Comparison of ENCODE assay signal across 24 cellular contexts in genomic region chr18:25876334-25876979, GRCh38.
A peak's percentile ranks its signal among the peaks of the same experiment; 100 is the strongest.
DNase-seq lines count a peak whose midpoint lies in the region; ATAC-seq, FAIRE-seq and TF ChIP-seq lines count a peak whose summit lies in the region.
"Had no signal": no experiment of that assay in that cellular context is flagged by ENCODE, and none has a peak within 500 bp of the region (broad histone marks: within the 10 kb centered on the region; RNA-seq: fewer than 3 reads in every experiment).

No MANE protein-coding gene starts in this region.

- intact Hi-C loops in endothelial cell of umbilical vein (cut with micrococcal nuclease) = no loop called here

- no peak for TF ChIP-seq POLR2A in endothelial cell of umbilical vein (IDR thresholded peaks at IDR 0.05; ENCODE audit: low read depth, low read length)

- no peak overlapping the region for H3K9ac ChIP-seq in endothelial cell of umbilical vein (replicated peaks; ENCODE audit: extremely low read depth, insufficient read depth, low read length)

- H2AFZ ChIP-seq in endothelial cell of umbilical vein (ENCODE audit: low read depth, low read length) = no peak overlapping the region
- no peak overlapping the region for H2AFZ ChIP-seq in osteoblast (ENCODE audit: low read length)

- H3K79me2 ChIP-seq in endothelial cell of umbilical vein (ENCODE audit: control insufficient read depth, insufficient read depth, low read length) (no peaks in the 10 kb centered on the region), osteoblast (ENCODE audit: insufficient read depth, low read length) (no peaks in the 10 kb centered on the region)

- dilution Hi-C loops in endothelial cell of umbilical vein (cut with MboI; ENCODE audit: extremely low pct_ligation_motif_present, low sequenced_read_pairs) = no loop called here

- H3K4me3 ChIP-seq in endothelial cell of umbilical vein (replicated peaks in 1 of 3; ENCODE audit: insufficient read depth in 1 of 3, low read depth in 1 of 3, low read length in 3 of 3) (no peak overlapping the region), osteoblast (ENCODE audit: insufficient read depth, low read length) (no peak overlapping the region)
- H3K4me3 ChIP-seq: GM12878, pancreas, upper lobe of right lung had no signal

- no peaks in the 10 kb centered on the region for H3K9me1 ChIP-seq in endothelial cell of umbilical vein (replicated peaks; ENCODE audit: control insufficient read depth, extremely low read depth, insufficient read depth, low read length)

- DNase-seq in NCI-H2081 (lab: John Stamatoyannopoulos, UW) (peak; percentile 26 to 72), NCI-H2081 treated with DMSO at 0.1 percent for 48 hours (lab: John Stamatoyannopoulos, UW) (no peak), NCI-H526 treated with DMSO at 0.1 percent for 48 hours (lab: John Stamatoyannopoulos, UW) (peak; percentile 69), endothelial cell of umbilical vein (ENCODE audit: low read depth, low spot score) (peak; percentile 15), osteoblast (ENCODE audit: insufficient read length, low spot score, missing footprints) (peak; percentile 25), NCI-H1930 (lab: John Stamatoyannopoulos, UW) (no peak), NCI-H1048 (lab: John Stamatoyannopoulos, UW) (no peak)
- DNase-seq: 8988T; activated CD4-positive, alpha-beta T cell treated with anti-CD3 and anti-CD28 coated beads for 48 hours; CD8-positive, alpha-beta memory T cell; DND-41; erythroblast; foreskin keratinocyte; HFFc6; islet precursor cell; Karpas-422; naive B cell; NCI-H82; upper lobe of right lung had no signal

- H3K36me3 ChIP-seq in endothelial cell of umbilical vein (ENCODE audit: control insufficient read depth in 2 of 2, extremely low read depth in 1 of 2, insufficient read depth in 2 of 2, low read length in 2 of 2) (no peaks in the 10 kb centered on the region), osteoblast (ENCODE audit: insufficient read depth, low read length) (no peaks in the 10 kb centered on the region)
- H3K36me3 ChIP-seq: pancreas, upper lobe of right lung had no signal

- H3K27ac ChIP-seq in endothelial cell of umbilical vein (ENCODE audit: insufficient read depth, low read depth, low read length) (no peak overlapping the region), osteoblast (ENCODE audit: low read depth, low read length) (no peak overlapping the region)
- H3K27ac ChIP-seq: foreskin keratinocyte, pancreas, upper lobe of right lung had no signal

- no peaks in the 10 kb centered on the region for H4K20me1 ChIP-seq in endothelial cell of umbilical vein (replicated peaks; ENCODE audit: control insufficient read depth, extremely low read depth, insufficient read depth, low read length)
- no peaks in the 10 kb centered on the region for H4K20me1 ChIP-seq in osteoblast (ENCODE audit: insufficient read depth, low read length)

- H3K4me1 ChIP-seq in endothelial cell of umbilical vein (ENCODE audit: control insufficient read depth, extremely low read depth, insufficient read depth, low read length) (no peaks in the 10 kb centered on the region), osteoblast (ENCODE audit: insufficient read depth, low read length) (no peaks in the 10 kb centered on the region)
- H3K4me1 ChIP-seq: foreskin keratinocyte, pancreas, upper lobe of right lung had no signal

- FAIRE-seq in endothelial cell of umbilical vein (lab: Jason Lieb, UNC) = no peak
- FAIRE-seq: astrocyte, GM12878, pancreas had no signal

- CTCF ChIA-PET in endothelial cell of umbilical vein (lab: Charles Lee) = interaction anchor here (0.6 to 1.1 kb wide), 2 partner anchors 10 to 32 kb away, joined by 3 read pairs; no protein-coding TSS in a partner anchor

- POLR2A ChIA-PET in endothelial cell of umbilical vein (lab: Charles Lee) = no interaction called here

- H3K4me2 ChIP-seq in endothelial cell of umbilical vein (ENCODE audit: insufficient read depth, low read length) (no peak overlapping the region), osteoblast (ENCODE audit: insufficient read depth, low read length) (no peak overlapping the region)

- H3K9me3 ChIP-seq in endothelial cell of umbilical vein (replicated peaks; ENCODE audit: control insufficient read depth, insufficient read depth, low read length) (no peaks in the 10 kb centered on the region), osteoblast (ENCODE audit: low read depth, low read length) (no peaks in the 10 kb centered on the region)
- H3K9me3 ChIP-seq: pancreas, upper lobe of right lung had no signal

- no peak for ATAC-seq in HG03175 (IDR thresholded peaks at IDR 0.05; ENCODE audit: unreplicated experiment)
- ATAC-seq: activated T-helper 17 cell treated with anti-CD3 and anti-CD28 coated beads, Interleukin-2, amount 50 U/mL, for 72 hours; foreskin keratinocyte; GM12878; pancreas; upper lobe of right lung had no signal

- H3K27me3 ChIP-seq in endothelial cell of umbilical vein (ENCODE audit: control insufficient read depth in 2 of 2, insufficient read depth in 2 of 2, low read length in 2 of 2) = peaks cover 1 to 21% of the 10 kb centered on the region in 2 experiments
- no peaks in the 10 kb centered on the region for H3K27me3 ChIP-seq in osteoblast (ENCODE audit: insufficient read depth, low read length)
- H3K27me3 ChIP-seq: foreskin keratinocyte, upper lobe of right lung had no signal

- no peak for TF ChIP-seq CTCF in endothelial cell of umbilical vein (IDR thresholded peaks at IDR 0.05; ENCODE audit: extremely low read depth in 1 of 2, insufficient read depth in 1 of 2, low read depth in 1 of 2, low read length in 2 of 2)
- no peak for TF ChIP-seq CTCF in osteoblast (IDR thresholded peaks at IDR 0.05; ENCODE audit: extremely low read depth, low read depth, low read length)

- BruUV-seq in endothelial cell of umbilical vein (replicated peaks; lab: Mats Ljungman, UMichigan) = no TSS peak

TF ChIP-seq in endothelial cell of umbilical vein, 7 proteins besides CTCF, POLR2A, EP300 and RAD21:
- no peak for TF ChIP-seq MAX (IDR thresholded peaks at IDR 0.05; ENCODE audit: insufficient read depth, insufficient read length)
- no peak for TF ChIP-seq GATA2 (IDR thresholded peaks at IDR 0.05; ENCODE audit: insufficient read depth, insufficient read length, low read depth, low read length)
- TF ChIP-seq JUN (IDR thresholded peaks at IDR 0.05; ENCODE audit: borderline replicate concordance, insufficient read depth, insufficient read length, low read depth) = no peak
- no peak for TF ChIP-seq FOS (IDR thresholded peaks at IDR 0.05; ENCODE audit: borderline replicate concordance, insufficient read depth, low read length)
- no peak for TF ChIP-seq MYC (IDR thresholded peaks at IDR 0.05; ENCODE audit: low read depth, low read length)
- no peak for TF ChIP-seq EZH2 (IDR thresholded peaks at IDR 0.05; ENCODE audit: borderline replicate concordance, low read depth, low read length, severe bottlenecking)
- no peak for TF ChIP-seq POLR2AphosphoS5 (IDR thresholded peaks at IDR 0.05; ENCODE audit: insufficient read depth, low read depth, low read length)

Comparison
In these comparisons a context has a peak if more than half of its experiments do, and no peak if none do; other contexts are left out.
1. DNase-seq: peak in NCI-H2081 (2 of 2), NCI-H526 treated with DMSO at 0.1 percent for 48 hours (single experiment), endothelial cell of umbilical vein (single experiment) and osteoblast (single experiment); none in NCI-H2081 treated with DMSO at 0.1 percent for 48 hours (single experiment), NCI-H1930 (0 of 2) and NCI-H1048 (single experiment).